In the genomic region with DNA sequence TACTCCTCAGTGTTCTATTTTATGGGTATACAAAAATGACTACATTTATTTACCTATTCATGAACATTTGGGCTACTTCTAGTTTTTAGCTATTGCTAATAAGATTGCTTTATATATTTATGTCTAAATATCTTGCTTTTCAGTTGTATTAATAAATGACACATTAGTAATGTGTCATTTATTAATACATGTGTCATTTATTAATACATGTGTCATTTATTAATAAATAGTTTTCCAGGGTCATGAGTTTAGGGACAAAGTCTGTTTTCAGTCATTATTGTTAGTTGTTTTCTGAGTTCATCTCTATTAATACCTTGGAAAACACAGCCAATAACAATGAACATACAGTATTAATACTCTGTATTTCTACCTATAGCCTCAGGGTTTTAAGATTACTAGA, we compare ENCODE assay signal across 35 cellular contexts.
"Had no signal": no experiment of that assay in that cellular context is flagged by ENCODE, and none has a peak within 500 bp of the region (broad histone marks: within the 10 kb centered on the region; RNA-seq: fewer than 3 reads in every experiment).

No MANE protein-coding gene starts in this region.

- H3K4me3 ChIP-seq: adrenal gland, ascending aorta, body of pancreas, breast epithelium, cardiac muscle cell had no signal

- ATAC-seq: activated naive CD4-positive, alpha-beta T cell treated with anti-CD3 and anti-CD28 coated beads, Interleukin-2, amount 50 U/mL, for 72 hours; activated naive CD8-positive, alpha-beta T cell treated with anti-CD3 and anti-CD28 coated beads, Interleukin-2, amount 50 U/mL, for 24 hours; activated T-cell treated with anti-CD3 and anti-CD28 coated beads, Interleukin-2, amount 50 U/mL, for 4 hours; activated T-cell treated with anti-CD3 and anti-CD28 coated beads, Interleukin-2, amount 50 U/mL, for 72 hours; activated T-helper 17 cell treated with anti-CD3 and anti-CD28 coated beads, Interleukin-2, amount 50 U/mL, for 72 hours; body of pancreas had no signal

- DNase-seq: activated effector memory CD4-positive, alpha-beta T cell treated with anti-CD3 and anti-CD28 coated beads, Interleukin-2, amount 50 U/mL, for 16 hours; activated effector memory CD4-positive, alpha-beta T cell treated with Interleukin-2 at 50 U/mL for 16 hours; activated gamma-delta T cell; activated gamma-delta T cell treated with Interleukin-2 at 50 U/mL for 16 hours; activated naive CD4-positive, alpha-beta T cell; activated naive CD4-positive, alpha-beta T cell treated with anti-CD3 and anti-CD28 coated beads for 36 hours; activated naive CD4-positive, alpha-beta T cell treated with anti-CD3 and anti-CD28 coated beads, Interleukin-2, amount 10 ng/mL, durations not matched to agents 7 days and 5 days; activated naive CD4-positive, alpha-beta T cell treated with anti-CD3 and anti-CD28 coated beads, Interleukin-2, amount 50 U/mL, for 16 hours; activated naive CD4-positive, alpha-beta T cell treated with Interleukin-2 at 50 U/mL for 16 hours; activated naive CD8-positive, alpha-beta T cell treated with anti-CD3 and anti-CD28 coated beads for 36 hours; activated naive CD8-positive, alpha-beta T cell treated with anti-CD3 and anti-CD28 coated beads, Interleukin-2, amount 10 ng/mL, durations not matched to agents 7 days and 5 days; activated naive CD8-positive, alpha-beta T cell treated with anti-CD3 and anti-CD28 coated beads, Interleukin-2, amount 50 U/mL, for 24 hours; activated T-cell treated with anti-CD3 and anti-CD28 coated beads for 4 hours; activated T-cell treated with anti-CD3 and anti-CD28 coated beads, Interleukin-2, amount 50 U/mL, for 1 hour; activated T-cell treated with anti-CD3 and anti-CD28 coated beads, Interleukin-2, amount 50 U/mL, for 24 hours; activated T-cell treated with anti-CD3 and anti-CD28 coated beads, Interleukin-2, amount 50 U/mL, for 4 hours; activated T-cell treated with anti-CD3 and anti-CD28 coated beads, Interleukin-2, amount 50 U/mL, for 48 hours; activated T-cell treated with anti-CD3 and anti-CD28 coated beads, Interleukin-2, amount 50 U/mL, for 72 hours; adrenal gland; amniotic stem cell; amygdala; anterior cingulate cortex; aorta; body of pancreas; brain microvascular endothelial cell; caudate nucleus; central memory CD4-positive, alpha-beta T cell; cerebellar nuclear complex had no signal

- H3K9me3 ChIP-seq: adrenal gland, ascending aorta, body of pancreas, breast epithelium had no signal

- FAIRE-seq: astrocyte, bronchial epithelial cell had no signal

- H3K27ac ChIP-seq: adrenal gland, ascending aorta, body of pancreas, brain microvascular endothelial cell, breast epithelium, cardiac muscle cell had no signal

- H3K36me3 ChIP-seq: adrenal gland, ascending aorta, brain microvascular endothelial cell, breast epithelium, cardiac muscle cell had no signal

- H3K4me1 ChIP-seq: adrenal gland, ascending aorta, body of pancreas, breast epithelium had no signal

- H3K27me3 ChIP-seq: adrenal gland, ascending aorta, body of pancreas, brain microvascular endothelial cell, breast epithelium, cardiac muscle cell had no signal
